15 cellular contexts compared by ENCODE assay signal in the genomic region with DNA sequence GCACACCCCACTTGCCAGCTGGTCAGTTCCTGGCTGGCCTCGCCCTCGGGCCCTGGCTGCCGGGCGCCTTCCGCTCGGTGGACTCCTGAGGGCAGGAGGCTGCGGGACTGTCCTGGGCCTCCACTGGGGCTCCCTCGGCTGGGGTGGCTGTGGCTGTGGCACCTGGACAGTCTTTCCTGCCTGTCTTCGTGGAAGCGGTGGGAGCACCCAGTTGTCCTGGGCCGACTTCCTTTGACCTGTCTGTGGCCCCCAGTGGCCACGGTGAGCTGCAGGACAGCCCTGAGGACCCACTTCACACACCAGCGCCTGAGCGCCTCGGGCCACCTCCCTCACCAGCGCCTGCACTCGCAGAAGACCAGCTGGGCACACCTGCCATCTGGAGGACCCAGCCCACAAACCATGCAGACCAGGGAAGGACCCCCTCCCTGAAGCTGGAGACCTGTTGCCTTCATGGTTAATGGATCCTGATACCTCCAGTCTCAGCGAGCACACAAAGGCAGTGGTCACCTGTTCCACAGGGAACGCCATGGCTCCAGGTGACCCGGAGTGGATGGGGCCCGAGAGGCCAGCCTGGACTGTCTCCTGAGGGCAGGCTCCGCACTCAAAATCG. TPM values are rescaled to one million over a fixed set of nuclear protein-coding genes. Genes with fewer than 3 reads are reported as not detected.
DNase-seq lines count a peak whose midpoint lies in the region; ATAC-seq and TF ChIP-seq lines count a peak whose summit lies in the region.
"Had no signal": no experiment of that assay in that cellular context is flagged by ENCODE, and none has a peak within 500 bp of the region (broad histone marks: within the 10 kb centered on the region; RNA-seq: fewer than 3 reads in every experiment).

No MANE protein-coding gene starts in this region.

- H3K27ac ChIP-seq in duodenal mucosa (ENCODE audit: low read depth, low read length) (peak overlapping the region; percentile 89), upper lobe of left lung (peak overlapping the region; percentile 75 to 86 (median 81)), MM.1S (ENCODE audit: low read length) (no peak overlapping the region)

- H3K9me2 ChIP-seq in MM.1S (replicated peaks; ENCODE audit: insufficient read depth, low read length), result no peaks in the 10 kb centered on the region

- TF ChIP-seq POLR2A in upper lobe of left lung (IDR thresholded peaks at IDR 0.05), result no peak

- no peak for TF ChIP-seq CTCF in LNCaP clone FGC (IDR thresholded peaks at IDR 0.05; ENCODE audit: control insufficient read depth, extremely low read depth, insufficient read depth)
- TF ChIP-seq CTCF in upper lobe of left lung (IDR thresholded peaks at IDR 0.05), result no peak
- TF ChIP-seq CTCF in MM.1S (IDR thresholded peaks at IDR 0.05; ENCODE audit: low read length), result no peak

- no peaks in the 10 kb centered on the region for H3K79me2 ChIP-seq in MM.1S (ENCODE audit: low read length)

- no peaks in the 10 kb centered on the region for H3F3A ChIP-seq in MM.1S (ENCODE audit: insufficient read depth, low read length)

- peak overlapping the region; percentile 61 for H3K4me3 ChIP-seq in LNCaP clone FGC (ENCODE audit: low read depth, low read length)
- peak overlapping the region in 1 of 2 donors; percentile 37 for H3K4me3 ChIP-seq in duodenal mucosa (ENCODE audit: low read depth in 1 of 2, low read length in 2 of 2)
- H3K4me3 ChIP-seq in mucosa of stomach (ENCODE audit: low read length), result no peak overlapping the region
- peak overlapping the region in 1 of 4 donors; percentile 62 for H3K4me3 ChIP-seq in upper lobe of left lung
- H3K4me3 ChIP-seq in MM.1S (ENCODE audit: low read length), result no peak overlapping the region
- H3K4me3 ChIP-seq: MG63 had no signal

- DNase-seq in LNCaP clone FGC (ENCODE audit: low read depth) (no peak), upper lobe of left lung (no peak), MM.1S (no peak), amniotic stem cell (lab: John Stamatoyannopoulos, UW) (no peak), KG1 (lab: John Stamatoyannopoulos, UW) (no peak), NCI-H510A treated with DMSO at 0.1 percent for 48 hours (lab: John Stamatoyannopoulos, UW) (no peak)
- DNase-seq: activated naive CD4-positive, alpha-beta T cell treated with Interleukin-2 at 50 U/mL for 16 hours; effector CD4-positive, alpha-beta T cell; MG63; NCI-H1930; NCI-H526; RPMI8226; substantia nigra had no signal

- H3K4me1 ChIP-seq in duodenal mucosa (ENCODE audit: control insufficient read depth in 1 of 2, insufficient read depth in 2 of 2, low read length in 2 of 2) (peaks cover 44 to 50% of the 10 kb centered on the region in 2 donors), mucosa of stomach (ENCODE audit: control insufficient read depth, insufficient read depth, low read length) (peaks cover 49% of the 10 kb centered on the region), upper lobe of left lung (peaks cover 36 to 68% (median 52%) of the 10 kb centered on the region in 4 donors), MM.1S (ENCODE audit: low read length) (no peaks in the 10 kb centered on the region)

- WGBS in upper lobe of left lung, 2 donors, result 84 to 89% methylated on average over 12 to 14 of the region's 23 CpGs

- H4K20me1 ChIP-seq in MM.1S (ENCODE audit: insufficient read depth, low read length), result no peaks in the 10 kb centered on the region

- H3K27me3 ChIP-seq in duodenal mucosa (ENCODE audit: control insufficient read depth in 1 of 2, insufficient read depth in 2 of 2, low read length in 2 of 2) (peaks cover 0 to 11% of the 10 kb centered on the region in 2 donors), mucosa of stomach (ENCODE audit: control insufficient read depth, insufficient read depth, low read length) (peaks cover 10% of the 10 kb centered on the region), upper lobe of left lung (peaks cover 0 to 20% (median 10%) of the 10 kb centered on the region in 4 donors), MM.1S (replicated peaks; ENCODE audit: insufficient read depth, low read length) (peaks cover 31% of the 10 kb centered on the region)
- H3K27me3 ChIP-seq: MG63 had no signal

- no peak overlapping the region for H3K4me2 ChIP-seq in MM.1S (ENCODE audit: low read depth, low read length)

- TF ChIP-seq EP300 in upper lobe of left lung (IDR thresholded peaks at IDR 0.05), result no peak

- ATAC-seq in upper lobe of left lung (ENCODE audit: low FRiP score in 2 of 2), result no peak

- no peak overlapping the region for H2AFZ ChIP-seq in MM.1S (ENCODE audit: low read length)

- H3K9me3 ChIP-seq in duodenal mucosa (ENCODE audit: control insufficient read depth in 1 of 2, low read length in 2 of 2), result no peaks in the 10 kb centered on the region
- no peaks in the 10 kb centered on the region for H3K9me3 ChIP-seq in mucosa of stomach (ENCODE audit: control insufficient read depth, low read length)
- H3K9me3 ChIP-seq in upper lobe of left lung, result no peaks in the 10 kb centered on the region
- no peaks in the 10 kb centered on the region for H3K9me3 ChIP-seq in MM.1S (replicated peaks; ENCODE audit: insufficient read depth, low read length)
- H3K9me3 ChIP-seq: MG63 had no signal

- peak overlapping the region in 1 of 2 donors; percentile 77 for H3K9ac ChIP-seq in duodenal mucosa (ENCODE audit: low read depth in 1 of 2, low read length in 2 of 2)
- peak overlapping the region; percentile 49 for H3K9ac ChIP-seq in mucosa of stomach (ENCODE audit: low read length)
- H3K9ac ChIP-seq in MM.1S (ENCODE audit: low read length), result no peak overlapping the region

- peaks cover 5 to 31% of the 10 kb centered on the region in 2 donors for H3K36me3 ChIP-seq in duodenal mucosa (ENCODE audit: control insufficient read depth in 1 of 2, insufficient read depth in 2 of 2, low read length in 2 of 2)
- H3K36me3 ChIP-seq in mucosa of stomach (ENCODE audit: control insufficient read depth, insufficient read depth, low read length), result no peaks in the 10 kb centered on the region
- peaks cover 0 to 17% (median 12%) of the 10 kb centered on the region in 4 donors for H3K36me3 ChIP-seq in upper lobe of left lung
- H3K36me3 ChIP-seq in MM.1S (replicated peaks; ENCODE audit: insufficient read depth, low read length), result no peaks in the 10 kb centered on the region

RNA-seq across cellular contexts. Expression of a gene that starts 1.7 kb away (rescaled TPM):
- total RNA-seq in upper lobe of left lung, result 100 to 1,000 TPM; 120 to 497 (median 199) TPM

RNA-seq across cellular contexts. Expression of a gene that starts 8.7 kb away (rescaled TPM):
- total RNA-seq in upper lobe of left lung, result 10 to 100 TPM; 28.6 to 62.9 (median 36.1) TPM

RNA-seq across cellular contexts. Expression of a gene that starts 9.3 kb away (rescaled TPM):
- 10 to 100 TPM; 23.9 to 87.3 (median 35.6) TPM for total RNA-seq in upper lobe of left lung

RNA-seq across cellular contexts. Expression of a gene that starts 43.0 kb away (rescaled TPM):
- 100 to 1,000 TPM; 163 to 313 (median 217) TPM for total RNA-seq in upper lobe of left lung
